ENCODE assay signal across 9 cellular contexts in the genomic region with DNA sequence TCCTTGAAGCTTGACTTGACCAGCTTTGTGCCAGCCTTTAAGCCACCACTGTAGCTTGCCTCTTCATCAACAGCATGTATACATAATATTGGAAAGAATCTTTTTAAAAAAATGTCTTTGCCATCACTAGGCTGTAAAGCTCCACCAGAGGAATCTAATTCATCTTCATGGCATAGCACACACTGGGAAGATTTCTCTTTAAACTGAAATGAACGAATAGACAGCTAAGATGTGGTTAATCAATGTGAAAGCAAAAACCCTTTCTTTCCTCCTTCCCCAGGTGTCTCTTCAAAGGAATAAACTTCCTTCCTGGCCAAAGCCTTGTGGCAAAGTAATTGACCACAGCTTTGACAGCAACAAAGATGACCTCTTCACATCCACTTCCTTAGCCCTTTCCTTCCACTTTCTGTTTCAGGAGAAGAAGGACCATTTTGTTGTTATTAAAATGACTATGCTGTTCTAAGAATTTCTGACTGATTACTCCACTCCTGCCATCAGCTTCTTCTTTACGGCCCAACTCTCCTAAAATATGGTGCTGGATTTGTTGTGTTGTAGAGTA.
DNase-seq lines count a peak whose midpoint lies in the region; ATAC-seq and TF ChIP-seq lines count a peak whose summit lies in the region.
"Had no signal": no experiment of that assay in that cellular context is flagged by ENCODE, and none has a peak within 500 bp of the region (broad histone marks: within the 10 kb centered on the region; RNA-seq: fewer than 3 reads in every experiment).

No MANE protein-coding gene starts in this region.

- no peak for TF ChIP-seq POLR2A in sigmoid colon (IDR thresholded peaks at IDR 0.05)

- no peaks in the 10 kb centered on the region for H3K27me3 ChIP-seq in sigmoid colon

- peak; percentile 4 for DNase-seq in HT-29 (ENCODE audit: low spot score)
- peak; percentile 23 for DNase-seq in fibroblast of the aortic adventitia (ENCODE audit: low read depth)
- DNase-seq in left cardiac atrium = no peak
- no peak for DNase-seq in sigmoid colon
- no peak for DNase-seq in NCI-H524 treated with DMSO at 0.1 percent for 48 hours (lab: John Stamatoyannopoulos, UW)
- no peak for DNase-seq in NCI-H2029 (lab: John Stamatoyannopoulos, UW)
- DNase-seq: activated naive CD4-positive, alpha-beta T cell treated with anti-CD3 and anti-CD28 coated beads, Interleukin-2, amount 50 U/mL, for 16 hours had no signal

- H3K36me3 ChIP-seq in sigmoid colon = no peaks in the 10 kb centered on the region

- WGBS in sigmoid colon, 2 donors = 38 to 71% methylated on average over 2 of the region's 2 CpGs

- H3K4me1 ChIP-seq in sigmoid colon = no peaks in the 10 kb centered on the region

- TF ChIP-seq EP300 in sigmoid colon (IDR thresholded peaks at IDR 0.05) = no peak

- no peaks in the 10 kb centered on the region for H3K9me3 ChIP-seq in sigmoid colon

- no peak for TF ChIP-seq CTCF in fibroblast of the aortic adventitia (IDR thresholded peaks at IDR 0.05; ENCODE audit: insufficient read depth, low read length)
- no peak for TF ChIP-seq CTCF in sigmoid colon (IDR thresholded peaks at IDR 0.05)

- ATAC-seq in GM18511 (IDR thresholded peaks at IDR 0.05; ENCODE audit: unreplicated experiment) = peak; percentile 87
- peak; percentile 63 for ATAC-seq in GM21576 (IDR thresholded peaks at IDR 0.05; ENCODE audit: unreplicated experiment)
- no peak for ATAC-seq in left cardiac atrium

- intact Hi-C loops in left cardiac atrium (cut with DNase I) (loop anchor here in 1 of 2 donors (5.0 kb wide), 1 partner anchor 112 kb away; no protein-coding TSS in a partner anchor), sigmoid colon (cut with DNase I) (no loop called here)

- no peak overlapping the region for H3K4me3 ChIP-seq in fibroblast of the aortic adventitia (ENCODE audit: low read depth, low read length)
- no peak overlapping the region for H3K4me3 ChIP-seq in sigmoid colon

- no peak overlapping the region for H3K27ac ChIP-seq in sigmoid colon

Comparison
In these comparisons a context has a peak if more than half of its experiments do, and no peak if none do; other contexts are left out.
1. ATAC-seq: peak in GM18511 (single experiment) and GM21576 (single experiment); none in left cardiac atrium (0 of 2).
2. DNase-seq: peak in HT-29 (single experiment) and fibroblast of the aortic adventitia (single experiment); none in left cardiac atrium (single experiment), sigmoid colon (single experiment), NCI-H524 treated with DMSO at 0.1 percent for 48 hours (single experiment) and NCI-H2029 (single experiment).